Comparison of ENCODE assay signal across 8 cellular contexts in genomic region chr20:20237093-20237959, GRCh38.
A peak's percentile ranks its signal among the peaks of the same experiment; 100 is the strongest.
DNase-seq lines count a peak whose midpoint lies in the region; ATAC-seq, FAIRE-seq and TF ChIP-seq lines count a peak whose summit lies in the region.

No MANE protein-coding gene starts in this region.

- no peak overlapping the region for H3K4me3 ChIP-seq in upper lobe of left lung

- peak; percentile 30 for DNase-seq in GM18507 (ENCODE audit: extremely low spot score, insufficient read length, low read depth)
- peak; percentile 72 for DNase-seq in HPDE6-E6E7 (ENCODE audit: extremely low spot score)
- peak; percentile 69 for DNase-seq in RWPE1 (ENCODE audit: low spot score)
- peak; percentile 15 to 49 for DNase-seq in dermis microvascular lymphatic vessel endothelial cell (ENCODE audit: low read depth in 2 of 2)
- DNase-seq in lung microvascular endothelial cell (ENCODE audit: low read depth in 2 of 2) = peak; percentile 38 to 58
- DNase-seq in upper lobe of left lung = no peak

- H3K27ac ChIP-seq in C4-2B (no peak overlapping the region), RWPE1 (no peak overlapping the region), upper lobe of left lung (no peak overlapping the region)

- no peaks in the 10 kb centered on the region for H3K9me3 ChIP-seq in upper lobe of left lung

- TF ChIP-seq EP300 in upper lobe of left lung (IDR thresholded peaks at IDR 0.05) = no peak

- POLR2A ChIA-PET in RWPE1 (lab: Yijun Ruan, JAX; ENCODE audit: low non-redundant PET) = no interaction called here

- TF ChIP-seq CTCF in C4-2B (conservative IDR thresholded peaks at IDR 0.05) (peak; percentile 84), RWPE1 (conservative IDR thresholded peaks at IDR 0.05; ENCODE audit: low read depth) (peak; percentile 68), upper lobe of left lung (IDR thresholded peaks at IDR 0.05) (peak; percentile 46 to 78 (median 56))

- no peaks in the 10 kb centered on the region for H3K4me1 ChIP-seq in upper lobe of left lung

- TF ChIP-seq POLR2A in upper lobe of left lung (IDR thresholded peaks at IDR 0.05) = no peak

- WGBS in upper lobe of left lung, 2 donors = 41 to 45% methylated on average over 11 of the region's 11 CpGs

- CTCF ChIA-PET in RWPE1 (lab: Yijun Ruan, JAX) = interaction anchor here (0.6 to 1.6 kb wide), 13 partner anchors 11 to 1235 kb away, joined by 3 to 6 read pairs (median 3); no protein-coding TSS in a partner anchor

- no peaks in the 10 kb centered on the region for H3K27me3 ChIP-seq in upper lobe of left lung

- FAIRE-seq in GM18507 (lab: Jason Lieb, UNC) = peak; percentile 96

- ATAC-seq in upper lobe of left lung (ENCODE audit: low FRiP score in 2 of 2) = peak; percentile 69 to 74
- ATAC-seq in HG03135 (IDR thresholded peaks at IDR 0.05; ENCODE audit: unreplicated experiment) = no peak

- no peaks in the 10 kb centered on the region for H3K36me3 ChIP-seq in upper lobe of left lung

Comparison
In these comparisons a context has a peak if more than half of its experiments do, and no peak if none do; other contexts are left out.
1. DNase-seq: peak in GM18507 (single experiment), HPDE6-E6E7 (single experiment), RWPE1 (single experiment), dermis microvascular lymphatic vessel endothelial cell (2 of 2) and lung microvascular endothelial cell (2 of 2); none in upper lobe of left lung (0 of 2).
2. Peak in every context shown above with its lines, with median percentiles within 50 percentile points of each other: CTCF ChIP-seq.